ENCODE assay signal across 1 cellular context in the genomic region with DNA sequence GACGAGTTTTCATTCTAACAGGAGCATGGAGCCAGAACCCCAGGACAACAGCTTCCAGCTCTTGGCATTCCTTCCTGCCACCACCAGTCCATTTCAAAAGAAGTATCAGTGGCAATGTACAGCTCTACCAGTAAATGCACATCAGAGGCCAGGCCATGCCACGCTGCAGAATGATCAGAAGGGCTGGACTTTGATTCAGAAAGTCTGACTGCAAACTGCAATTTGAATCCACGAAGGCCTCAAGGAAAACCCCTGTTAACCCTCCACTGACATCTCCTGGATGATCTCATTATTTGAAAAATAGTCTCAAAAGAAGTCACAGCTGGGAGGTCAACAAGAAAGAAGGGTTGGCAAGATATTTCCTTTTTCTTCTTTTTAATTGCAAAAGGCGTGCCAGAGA.
TF ChIP-seq lines count a peak whose summit lies in the region.

No MANE protein-coding gene starts in this region.

TF ChIP-seq in HepG2, 621 proteins besides CTCF, POLR2A, EP300 and RAD21 (continued from another document and continues in another):
- TF ChIP-seq ZHX2 (IDR thresholded peaks at IDR 0.05; ENCODE audit: low read depth) (no peak), ZHX2 (CRISPR knock-in tag; IDR thresholded peaks at IDR 0.05; ENCODE audit: borderline replicate concordance) (no peak), ZNF460 (CRISPR knock-in tag; IDR thresholded peaks at IDR 0.05; ENCODE audit: borderline replicate concordance) (no peak), ZNF737 (CRISPR knock-in tag; IDR thresholded peaks at IDR 0.05; ENCODE audit: borderline replicate concordance) (no peak), IRF2 (CRISPR knock-in tag; IDR thresholded peaks at IDR 0.05) (no peak), ZNF670 (CRISPR knock-in tag; IDR thresholded peaks at IDR 0.05; ENCODE audit: borderline replicate concordance) (no peak), FOXA1 (IDR thresholded peaks at IDR 0.05) (no peak), FOXA1 (CRISPR knock-in tag; IDR thresholded peaks at IDR 0.05) (no peak), SMARCC2 (IDR thresholded peaks at IDR 0.05) (no peak), ZNF652 (CRISPR knock-in tag; IDR thresholded peaks at IDR 0.05; ENCODE audit: borderline replicate concordance, low read depth) (peak; percentile 63; the same call in 1 of the 2 replicates), ZNF260 (CRISPR knock-in tag; IDR thresholded peaks at IDR 0.05; ENCODE audit: borderline replicate concordance, low read depth) (no peak), HNF4A (CRISPR knock-in tag; IDR thresholded peaks at IDR 0.05) (peak; percentile 51), ZNF777 (CRISPR knock-in tag; IDR thresholded peaks at IDR 0.05) (no peak), ZSCAN29 (CRISPR knock-in tag; conservative IDR thresholded peaks at IDR 0.05) (no peak), DDIT3 (CRISPR knock-in tag; IDR thresholded peaks at IDR 0.05) (no peak), ZNF253 (CRISPR knock-in tag; IDR thresholded peaks at IDR 0.05; ENCODE audit: borderline replicate concordance) (no peak), NFKB2 (CRISPR knock-in tag; IDR thresholded peaks at IDR 0.05; ENCODE audit: borderline replicate concordance) (no peak), NCOR1 (IDR thresholded peaks at IDR 0.05; ENCODE audit: borderline replicate concordance, low read length) (no peak), ZNF776 (CRISPR knock-in tag; IDR thresholded peaks at IDR 0.05) (no peak), NR2F1 (CRISPR knock-in tag; IDR thresholded peaks at IDR 0.05) (no peak), LBX2 (CRISPR knock-in tag; IDR thresholded peaks at IDR 0.05; ENCODE audit: borderline replicate concordance) (no peak), TAF1 (CRISPR knock-in tag; IDR thresholded peaks at IDR 0.05) (no peak), RCOR2 (CRISPR knock-in tag; IDR thresholded peaks at IDR 0.05) (no peak), ZNF430 (CRISPR knock-in tag; IDR thresholded peaks at IDR 0.05) (no peak), BCL6 (CRISPR knock-in tag; IDR thresholded peaks at IDR 0.05) (0 out of 2 replicates have a peak, but pooled peaks have one; percentile 18)
- TF ChIP-seq, protein P1, sequence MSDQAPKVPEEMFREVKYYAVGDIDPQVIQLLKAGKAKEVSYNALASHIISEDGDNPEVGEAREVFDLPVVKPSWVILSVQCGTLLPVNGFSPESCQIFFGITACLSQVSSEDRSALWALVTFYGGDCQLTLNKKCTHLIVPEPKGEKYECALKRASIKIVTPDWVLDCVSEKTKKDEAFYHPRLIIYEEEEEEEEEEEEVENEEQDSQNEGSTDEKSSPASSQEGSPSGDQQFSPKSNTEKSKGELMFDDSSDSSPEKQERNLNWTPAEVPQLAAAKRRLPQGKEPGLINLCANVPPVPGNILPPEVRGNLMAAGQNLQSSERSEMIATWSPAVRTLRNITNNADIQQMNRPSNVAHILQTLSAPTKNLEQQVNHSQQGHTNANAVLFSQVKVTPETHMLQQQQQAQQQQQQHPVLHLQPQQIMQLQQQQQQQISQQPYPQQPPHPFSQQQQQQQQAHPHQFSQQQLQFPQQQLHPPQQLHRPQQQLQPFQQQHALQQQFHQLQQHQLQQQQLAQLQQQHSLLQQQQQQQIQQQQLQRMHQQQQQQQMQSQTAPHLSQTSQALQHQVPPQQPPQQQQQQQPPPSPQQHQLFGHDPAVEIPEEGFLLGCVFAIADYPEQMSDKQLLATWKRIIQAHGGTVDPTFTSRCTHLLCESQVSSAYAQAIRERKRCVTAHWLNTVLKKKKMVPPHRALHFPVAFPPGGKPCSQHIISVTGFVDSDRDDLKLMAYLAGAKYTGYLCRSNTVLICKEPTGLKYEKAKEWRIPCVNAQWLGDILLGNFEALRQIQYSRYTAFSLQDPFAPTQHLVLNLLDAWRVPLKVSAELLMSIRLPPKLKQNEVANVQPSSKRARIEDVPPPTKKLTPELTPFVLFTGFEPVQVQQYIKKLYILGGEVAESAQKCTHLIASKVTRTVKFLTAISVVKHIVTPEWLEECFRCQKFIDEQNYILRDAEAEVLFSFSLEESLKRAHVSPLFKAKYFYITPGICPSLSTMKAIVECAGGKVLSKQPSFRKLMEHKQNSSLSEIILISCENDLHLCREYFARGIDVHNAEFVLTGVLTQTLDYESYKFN (CRISPR knock-in tag; conservative IDR thresholded peaks at IDR 0.05) = peak; percentile 40
- TF ChIP-seq, protein P2, sequence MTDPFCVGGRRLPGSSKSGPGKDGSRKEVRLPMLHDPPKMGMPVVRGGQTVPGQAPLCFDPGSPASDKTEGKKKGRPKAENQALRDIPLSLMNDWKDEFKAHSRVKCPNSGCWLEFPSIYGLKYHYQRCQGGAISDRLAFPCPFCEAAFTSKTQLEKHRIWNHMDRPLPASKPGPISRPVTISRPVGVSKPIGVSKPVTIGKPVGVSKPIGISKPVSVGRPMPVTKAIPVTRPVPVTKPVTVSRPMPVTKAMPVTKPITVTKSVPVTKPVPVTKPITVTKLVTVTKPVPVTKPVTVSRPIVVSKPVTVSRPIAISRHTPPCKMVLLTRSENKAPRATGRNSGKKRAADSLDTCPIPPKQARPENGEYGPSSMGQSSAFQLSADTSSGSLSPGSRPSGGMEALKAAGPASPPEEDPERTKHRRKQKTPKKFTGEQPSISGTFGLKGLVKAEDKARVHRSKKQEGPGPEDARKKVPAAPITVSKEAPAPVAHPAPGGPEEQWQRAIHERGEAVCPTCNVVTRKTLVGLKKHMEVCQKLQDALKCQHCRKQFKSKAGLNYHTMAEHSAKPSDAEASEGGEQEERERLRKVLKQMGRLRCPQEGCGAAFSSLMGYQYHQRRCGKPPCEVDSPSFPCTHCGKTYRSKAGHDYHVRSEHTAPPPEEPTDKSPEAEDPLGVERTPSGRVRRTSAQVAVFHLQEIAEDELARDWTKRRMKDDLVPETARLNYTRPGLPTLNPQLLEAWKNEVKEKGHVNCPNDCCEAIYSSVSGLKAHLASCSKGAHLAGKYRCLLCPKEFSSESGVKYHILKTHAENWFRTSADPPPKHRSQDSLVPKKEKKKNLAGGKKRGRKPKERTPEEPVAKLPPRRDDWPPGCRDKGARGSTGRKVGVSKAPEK (CRISPR knock-in tag; IDR thresholded peaks at IDR 0.05; ENCODE audit: borderline replicate concordance) = no peak
- TF ChIP-seq, protein P3, sequence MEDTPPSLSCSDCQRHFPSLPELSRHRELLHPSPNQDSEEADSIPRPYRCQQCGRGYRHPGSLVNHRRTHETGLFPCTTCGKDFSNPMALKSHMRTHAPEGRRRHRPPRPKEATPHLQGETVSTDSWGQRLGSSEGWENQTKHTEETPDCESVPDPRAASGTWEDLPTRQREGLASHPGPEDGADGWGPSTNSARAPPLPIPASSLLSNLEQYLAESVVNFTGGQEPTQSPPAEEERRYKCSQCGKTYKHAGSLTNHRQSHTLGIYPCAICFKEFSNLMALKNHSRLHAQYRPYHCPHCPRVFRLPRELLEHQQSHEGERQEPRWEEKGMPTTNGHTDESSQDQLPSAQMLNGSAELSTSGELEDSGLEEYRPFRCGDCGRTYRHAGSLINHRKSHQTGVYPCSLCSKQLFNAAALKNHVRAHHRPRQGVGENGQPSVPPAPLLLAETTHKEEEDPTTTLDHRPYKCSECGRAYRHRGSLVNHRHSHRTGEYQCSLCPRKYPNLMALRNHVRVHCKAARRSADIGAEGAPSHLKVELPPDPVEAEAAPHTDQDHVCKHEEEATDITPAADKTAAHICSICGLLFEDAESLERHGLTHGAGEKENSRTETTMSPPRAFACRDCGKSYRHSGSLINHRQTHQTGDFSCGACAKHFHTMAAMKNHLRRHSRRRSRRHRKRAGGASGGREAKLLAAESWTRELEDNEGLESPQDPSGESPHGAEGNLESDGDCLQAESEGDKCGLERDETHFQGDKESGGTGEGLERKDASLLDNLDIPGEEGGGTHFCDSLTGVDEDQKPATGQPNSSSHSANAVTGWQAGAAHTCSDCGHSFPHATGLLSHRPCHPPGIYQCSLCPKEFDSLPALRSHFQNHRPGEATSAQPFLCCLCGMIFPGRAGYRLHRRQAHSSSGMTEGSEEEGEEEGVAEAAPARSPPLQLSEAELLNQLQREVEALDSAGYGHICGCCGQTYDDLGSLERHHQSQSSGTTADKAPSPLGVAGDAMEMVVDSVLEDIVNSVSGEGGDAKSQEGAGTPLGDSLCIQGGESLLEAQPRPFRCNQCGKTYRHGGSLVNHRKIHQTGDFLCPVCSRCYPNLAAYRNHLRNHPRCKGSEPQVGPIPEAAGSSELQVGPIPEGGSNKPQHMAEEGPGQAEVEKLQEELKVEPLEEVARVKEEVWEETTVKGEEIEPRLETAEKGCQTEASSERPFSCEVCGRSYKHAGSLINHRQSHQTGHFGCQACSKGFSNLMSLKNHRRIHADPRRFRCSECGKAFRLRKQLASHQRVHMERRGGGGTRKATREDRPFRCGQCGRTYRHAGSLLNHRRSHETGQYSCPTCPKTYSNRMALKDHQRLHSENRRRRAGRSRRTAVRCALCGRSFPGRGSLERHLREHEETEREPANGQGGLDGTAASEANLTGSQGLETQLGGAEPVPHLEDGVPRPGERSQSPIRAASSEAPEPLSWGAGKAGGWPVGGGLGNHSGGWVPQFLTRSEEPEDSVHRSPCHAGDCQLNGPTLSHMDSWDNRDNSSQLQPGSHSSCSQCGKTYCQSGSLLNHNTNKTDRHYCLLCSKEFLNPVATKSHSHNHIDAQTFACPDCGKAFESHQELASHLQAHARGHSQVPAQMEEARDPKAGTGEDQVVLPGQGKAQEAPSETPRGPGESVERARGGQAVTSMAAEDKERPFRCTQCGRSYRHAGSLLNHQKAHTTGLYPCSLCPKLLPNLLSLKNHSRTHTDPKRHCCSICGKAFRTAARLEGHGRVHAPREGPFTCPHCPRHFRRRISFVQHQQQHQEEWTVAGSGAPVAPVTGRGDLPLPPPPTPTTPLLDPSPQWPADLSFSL (CRISPR knock-in tag; IDR thresholded peaks at IDR 0.05) = no peak
- TF ChIP-seq, protein P4, sequence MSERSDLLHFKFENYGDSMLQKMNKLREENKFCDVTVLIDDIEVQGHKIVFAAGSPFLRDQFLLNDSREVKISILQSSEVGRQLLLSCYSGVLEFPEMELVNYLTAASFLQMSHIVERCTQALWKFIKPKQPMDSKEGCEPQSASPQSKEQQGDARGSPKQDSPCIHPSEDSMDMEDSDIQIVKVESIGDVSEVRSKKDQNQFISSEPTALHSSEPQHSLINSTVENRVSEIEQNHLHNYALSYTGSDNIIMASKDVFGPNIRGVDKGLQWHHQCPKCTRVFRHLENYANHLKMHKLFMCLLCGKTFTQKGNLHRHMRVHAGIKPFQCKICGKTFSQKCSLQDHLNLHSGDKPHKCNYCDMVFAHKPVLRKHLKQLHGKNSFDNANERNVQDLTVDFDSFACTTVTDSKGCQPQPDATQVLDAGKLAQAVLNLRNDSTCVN (CRISPR knock-in tag; IDR thresholded peaks at IDR 0.05; ENCODE audit: borderline replicate concordance) = no peak
- TF ChIP-seq, protein P5, sequence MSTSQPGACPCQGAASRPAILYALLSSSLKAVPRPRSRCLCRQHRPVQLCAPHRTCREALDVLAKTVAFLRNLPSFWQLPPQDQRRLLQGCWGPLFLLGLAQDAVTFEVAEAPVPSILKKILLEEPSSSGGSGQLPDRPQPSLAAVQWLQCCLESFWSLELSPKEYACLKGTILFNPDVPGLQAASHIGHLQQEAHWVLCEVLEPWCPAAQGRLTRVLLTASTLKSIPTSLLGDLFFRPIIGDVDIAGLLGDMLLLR (CRISPR knock-in tag; IDR thresholded peaks at IDR 0.05) = no peak
- TF ChIP-seq, protein P6, sequence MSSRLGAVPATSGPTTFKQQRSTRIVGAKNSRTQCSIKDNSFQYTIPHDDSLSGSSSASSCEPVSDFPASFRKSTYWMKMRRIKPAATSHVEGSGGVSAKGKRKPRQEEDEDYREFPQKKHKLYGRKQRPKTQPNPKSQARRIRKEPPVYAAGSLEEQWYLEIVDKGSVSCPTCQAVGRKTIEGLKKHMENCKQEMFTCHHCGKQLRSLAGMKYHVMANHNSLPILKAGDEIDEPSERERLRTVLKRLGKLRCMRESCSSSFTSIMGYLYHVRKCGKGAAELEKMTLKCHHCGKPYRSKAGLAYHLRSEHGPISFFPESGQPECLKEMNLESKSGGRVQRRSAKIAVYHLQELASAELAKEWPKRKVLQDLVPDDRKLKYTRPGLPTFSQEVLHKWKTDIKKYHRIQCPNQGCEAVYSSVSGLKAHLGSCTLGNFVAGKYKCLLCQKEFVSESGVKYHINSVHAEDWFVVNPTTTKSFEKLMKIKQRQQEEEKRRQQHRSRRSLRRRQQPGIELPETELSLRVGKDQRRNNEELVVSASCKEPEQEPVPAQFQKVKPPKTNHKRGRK (CRISPR knock-in tag; IDR thresholded peaks at IDR 0.05) = no peak
